ENCODE assay signal across 1 cellular context in the genomic region with DNA sequence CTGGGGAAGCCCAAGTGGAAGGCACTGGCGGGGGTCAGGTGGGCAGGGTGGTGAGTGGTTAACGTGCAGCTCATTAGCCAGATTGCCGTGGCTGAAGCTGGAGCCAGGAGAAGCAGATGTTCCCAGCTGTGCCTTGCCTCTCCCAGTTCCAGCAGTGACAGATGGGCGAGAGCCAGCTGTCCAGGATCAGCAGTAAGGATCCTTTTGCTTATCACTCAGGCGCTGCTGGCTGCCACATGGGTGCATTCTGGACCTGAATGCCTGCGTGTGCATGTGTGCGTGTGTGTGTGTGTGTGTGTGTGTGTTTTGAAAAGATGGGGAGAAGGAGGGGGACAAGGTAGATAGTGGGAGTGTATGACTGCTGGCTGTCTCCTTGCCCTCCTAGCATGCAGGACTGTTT.
TF ChIP-seq lines count a peak whose summit lies in the region.

No MANE protein-coding gene starts in this region.

TF ChIP-seq in HepG2, 621 proteins besides CTCF, POLR2A, EP300 and RAD21:
- TF ChIP-seq, protein P1, sequence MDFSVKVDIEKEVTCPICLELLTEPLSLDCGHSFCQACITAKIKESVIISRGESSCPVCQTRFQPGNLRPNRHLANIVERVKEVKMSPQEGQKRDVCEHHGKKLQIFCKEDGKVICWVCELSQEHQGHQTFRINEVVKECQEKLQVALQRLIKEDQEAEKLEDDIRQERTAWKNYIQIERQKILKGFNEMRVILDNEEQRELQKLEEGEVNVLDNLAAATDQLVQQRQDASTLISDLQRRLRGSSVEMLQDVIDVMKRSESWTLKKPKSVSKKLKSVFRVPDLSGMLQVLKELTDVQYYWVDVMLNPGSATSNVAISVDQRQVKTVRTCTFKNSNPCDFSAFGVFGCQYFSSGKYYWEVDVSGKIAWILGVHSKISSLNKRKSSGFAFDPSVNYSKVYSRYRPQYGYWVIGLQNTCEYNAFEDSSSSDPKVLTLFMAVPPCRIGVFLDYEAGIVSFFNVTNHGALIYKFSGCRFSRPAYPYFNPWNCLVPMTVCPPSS (IDR thresholded peaks at IDR 0.05) = no peak
- TF ChIP-seq SIX1 (CRISPR knock-in tag; IDR thresholded peaks at IDR 0.05; ENCODE audit: borderline replicate concordance) (no peak), MAFF (IDR thresholded peaks at IDR 0.05; ENCODE audit: low read depth, low read length) (no peak), RAD51 (IDR thresholded peaks at IDR 0.05; ENCODE audit: borderline replicate concordance) (no peak), GABPB1 (CRISPR knock-in tag; IDR thresholded peaks at IDR 0.05) (no peak), ZNF572 (CRISPR knock-in tag; IDR thresholded peaks at IDR 0.05) (no peak), RFX3 (CRISPR knock-in tag; IDR thresholded peaks at IDR 0.05) (no peak), KLF16 (CRISPR knock-in tag; IDR thresholded peaks at IDR 0.05) (no peak)
- TF ChIP-seq, protein P2, sequence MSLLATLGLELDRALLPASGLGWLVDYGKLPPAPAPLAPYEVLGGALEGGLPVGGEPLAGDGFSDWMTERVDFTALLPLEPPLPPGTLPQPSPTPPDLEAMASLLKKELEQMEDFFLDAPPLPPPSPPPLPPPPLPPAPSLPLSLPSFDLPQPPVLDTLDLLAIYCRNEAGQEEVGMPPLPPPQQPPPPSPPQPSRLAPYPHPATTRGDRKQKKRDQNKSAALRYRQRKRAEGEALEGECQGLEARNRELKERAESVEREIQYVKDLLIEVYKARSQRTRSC (CRISPR knock-in tag; IDR thresholded peaks at IDR 0.05; ENCODE audit: low read depth) = no peak
- TF ChIP-seq, protein P3, sequence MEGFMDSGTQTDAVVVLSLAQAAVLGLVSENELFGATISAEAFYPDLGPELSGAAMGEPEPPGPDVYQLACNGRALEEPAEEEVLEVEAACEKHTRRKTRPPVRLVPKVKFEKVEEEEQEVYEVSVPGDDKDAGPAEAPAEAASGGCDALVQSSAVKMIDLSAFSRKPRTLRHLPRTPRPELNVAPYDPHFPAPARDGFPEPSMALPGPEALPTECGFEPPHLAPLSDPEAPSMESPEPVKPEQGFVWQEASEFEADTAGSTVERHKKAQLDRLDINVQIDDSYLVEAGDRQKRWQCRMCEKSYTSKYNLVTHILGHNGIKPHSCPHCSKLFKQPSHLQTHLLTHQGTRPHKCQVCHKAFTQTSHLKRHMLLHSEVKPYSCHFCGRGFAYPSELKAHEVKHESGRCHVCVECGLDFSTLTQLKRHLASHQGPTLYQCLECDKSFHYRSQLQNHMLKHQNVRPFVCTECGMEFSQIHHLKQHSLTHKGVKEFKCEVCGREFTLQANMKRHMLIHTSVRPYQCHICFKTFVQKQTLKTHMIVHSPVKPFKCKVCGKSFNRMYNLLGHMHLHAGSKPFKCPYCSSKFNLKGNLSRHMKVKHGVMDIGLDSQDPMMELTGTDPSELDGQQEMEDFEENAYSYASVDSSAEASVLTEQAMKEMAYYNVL (CRISPR knock-in tag; IDR thresholded peaks at IDR 0.05; ENCODE audit: borderline replicate concordance) = no peak
- TF ChIP-seq, protein P4, sequence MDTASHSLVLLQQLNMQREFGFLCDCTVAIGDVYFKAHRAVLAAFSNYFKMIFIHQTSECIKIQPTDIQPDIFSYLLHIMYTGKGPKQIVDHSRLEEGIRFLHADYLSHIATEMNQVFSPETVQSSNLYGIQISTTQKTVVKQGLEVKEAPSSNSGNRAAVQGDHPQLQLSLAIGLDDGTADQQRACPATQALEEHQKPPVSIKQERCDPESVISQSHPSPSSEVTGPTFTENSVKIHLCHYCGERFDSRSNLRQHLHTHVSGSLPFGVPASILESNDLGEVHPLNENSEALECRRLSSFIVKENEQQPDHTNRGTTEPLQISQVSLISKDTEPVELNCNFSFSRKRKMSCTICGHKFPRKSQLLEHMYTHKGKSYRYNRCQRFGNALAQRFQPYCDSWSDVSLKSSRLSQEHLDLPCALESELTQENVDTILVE (CRISPR knock-in tag; IDR thresholded peaks at IDR 0.05) = no peak
- TF ChIP-seq, protein P5, sequence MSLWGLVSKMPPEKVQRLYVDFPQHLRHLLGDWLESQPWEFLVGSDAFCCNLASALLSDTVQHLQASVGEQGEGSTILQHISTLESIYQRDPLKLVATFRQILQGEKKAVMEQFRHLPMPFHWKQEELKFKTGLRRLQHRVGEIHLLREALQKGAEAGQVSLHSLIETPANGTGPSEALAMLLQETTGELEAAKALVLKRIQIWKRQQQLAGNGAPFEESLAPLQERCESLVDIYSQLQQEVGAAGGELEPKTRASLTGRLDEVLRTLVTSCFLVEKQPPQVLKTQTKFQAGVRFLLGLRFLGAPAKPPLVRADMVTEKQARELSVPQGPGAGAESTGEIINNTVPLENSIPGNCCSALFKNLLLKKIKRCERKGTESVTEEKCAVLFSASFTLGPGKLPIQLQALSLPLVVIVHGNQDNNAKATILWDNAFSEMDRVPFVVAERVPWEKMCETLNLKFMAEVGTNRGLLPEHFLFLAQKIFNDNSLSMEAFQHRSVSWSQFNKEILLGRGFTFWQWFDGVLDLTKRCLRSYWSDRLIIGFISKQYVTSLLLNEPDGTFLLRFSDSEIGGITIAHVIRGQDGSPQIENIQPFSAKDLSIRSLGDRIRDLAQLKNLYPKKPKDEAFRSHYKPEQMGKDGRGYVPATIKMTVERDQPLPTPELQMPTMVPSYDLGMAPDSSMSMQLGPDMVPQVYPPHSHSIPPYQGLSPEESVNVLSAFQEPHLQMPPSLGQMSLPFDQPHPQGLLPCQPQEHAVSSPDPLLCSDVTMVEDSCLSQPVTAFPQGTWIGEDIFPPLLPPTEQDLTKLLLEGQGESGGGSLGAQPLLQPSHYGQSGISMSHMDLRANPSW (CRISPR knock-in tag; IDR thresholded peaks at IDR 0.05; ENCODE audit: borderline replicate concordance) = no peak
- TF ChIP-seq, protein P6, sequence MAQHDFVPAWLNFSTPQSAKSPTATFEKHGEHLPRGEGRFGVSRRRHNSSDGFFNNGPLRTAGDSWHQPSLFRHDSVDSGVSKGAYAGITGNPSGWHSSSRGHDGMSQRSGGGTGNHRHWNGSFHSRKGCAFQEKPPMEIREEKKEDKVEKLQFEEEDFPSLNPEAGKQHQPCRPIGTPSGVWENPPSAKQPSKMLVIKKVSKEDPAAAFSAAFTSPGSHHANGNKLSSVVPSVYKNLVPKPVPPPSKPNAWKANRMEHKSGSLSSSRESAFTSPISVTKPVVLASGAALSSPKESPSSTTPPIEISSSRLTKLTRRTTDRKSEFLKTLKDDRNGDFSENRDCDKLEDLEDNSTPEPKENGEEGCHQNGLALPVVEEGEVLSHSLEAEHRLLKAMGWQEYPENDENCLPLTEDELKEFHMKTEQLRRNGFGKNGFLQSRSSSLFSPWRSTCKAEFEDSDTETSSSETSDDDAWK (CRISPR knock-in tag; IDR thresholded peaks at IDR 0.05) = no peak
